Comparison of ENCODE assay signal across 12 cellular contexts in the genomic region with DNA sequence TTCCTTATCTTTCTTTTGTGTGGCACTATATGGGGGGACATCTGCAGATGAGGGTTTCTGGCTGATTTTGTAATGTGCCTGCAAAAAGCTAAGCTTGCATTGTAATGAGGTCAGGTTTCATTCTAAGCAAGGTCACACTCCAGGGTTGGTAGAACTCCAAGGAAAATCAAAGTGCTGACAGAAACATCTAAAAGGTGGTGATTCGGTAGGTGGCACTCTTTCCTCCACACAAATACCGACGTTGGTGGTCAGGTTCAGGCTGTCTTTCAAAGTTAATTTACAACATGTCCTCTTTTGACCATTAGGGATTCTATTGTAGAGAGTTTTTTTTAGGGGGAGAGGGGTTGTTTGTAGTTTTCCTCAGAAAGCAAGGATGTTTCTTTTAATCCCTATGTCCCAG.
DNase-seq lines count a peak whose midpoint lies in the region; ATAC-seq, FAIRE-seq and TF ChIP-seq lines count a peak whose summit lies in the region.
"Had no signal": no experiment of that assay in that cellular context is flagged by ENCODE, and none has a peak within 500 bp of the region (broad histone marks: within the 10 kb centered on the region; RNA-seq: fewer than 3 reads in every experiment).

No MANE protein-coding gene starts in this region.

- TF ChIP-seq CTCF in kidney (IDR thresholded peaks at IDR 0.05; ENCODE audit: borderline replicate concordance, extremely low read depth, insufficient read depth) (peak; percentile 16), type B pancreatic cell (conservative IDR thresholded peaks at IDR 0.05) (peak; percentile 40)

- H3K4me3 ChIP-seq in kidney (ENCODE audit: low read length in 2 of 2): no peak overlapping the region

- H3K27me3 Mint-ChIP-seq in type B pancreatic cell: no peaks in the 10 kb centered on the region

- intact Hi-C loops in kidney (cut with DNase I): no loop called here

- peaks cover 9% of the 10 kb centered on the region for H3K4me1 Mint-ChIP-seq in type B pancreatic cell (ENCODE audit: unreplicated experiment)

- peak; percentile 78 for FAIRE-seq in kidney (lab: Jason Lieb, UNC)

- no peak overlapping the region for H3K27ac Mint-ChIP-seq in type B pancreatic cell

- ATAC-seq in GM18867 (IDR thresholded peaks at IDR 0.05; ENCODE audit: unreplicated experiment): no peak

- H3K27ac ChIP-seq in kidney (ENCODE audit: low read depth in 2 of 2, low read length in 2 of 2): peak overlapping the region; percentile 8 to 28

- H3K36me3 ChIP-seq in kidney (ENCODE audit: control insufficient read depth in 1 of 2, insufficient read depth in 2 of 2, low read length in 2 of 2): no peaks in the 10 kb centered on the region

- no peaks in the 10 kb centered on the region for H3K9me3 Mint-ChIP-seq in type B pancreatic cell

- H3K9me3 ChIP-seq in kidney (ENCODE audit: control insufficient read depth in 1 of 2, low read length in 2 of 2): no peaks in the 10 kb centered on the region

- H3K4me1 ChIP-seq in kidney (ENCODE audit: control insufficient read depth in 1 of 2, insufficient read depth in 1 of 2, low read depth in 1 of 2, low read length in 2 of 2): peaks cover 0 to 3% of the 10 kb centered on the region in 2 donors

- H3K36me3 Mint-ChIP-seq in type B pancreatic cell: no peaks in the 10 kb centered on the region

- no peak overlapping the region for H3K4me3 Mint-ChIP-seq in type B pancreatic cell

- DNase-seq in SIG-M5 treated with dmso at 0.1 percent for 504 hours (lab: John Stamatoyannopoulos, UW; ENCODE audit: unreplicated experiment) (peak; percentile 0), SIG-M5 (lab: John Stamatoyannopoulos, UW) (no peak), astrocyte of the hippocampus (ENCODE audit: low read depth, low spot score) (peak; percentile 55), kidney (no peak), type B pancreatic cell (ENCODE audit: extremely low spot score, unreplicated experiment) (no peak), NCI-H345 (lab: John Stamatoyannopoulos, UW) (no peak)
- no peak for DNase-seq in activated naive CD4-positive, alpha-beta T cell treated with Interleukin-2 at 50 U/mL for 16 hours
- DNase-seq: GF-D8; NCI-H2081; stimulated activated CD4-positive, alpha-beta T cell treated with anti-CD3 and anti-CD28 coated beads, Interleukin-12 subunit alpha, Interleukin-12 subunit beta, amount 100 ng/mL, for 4 hours; T-helper 1 cell had no signal

- H3K9ac ChIP-seq in kidney (ENCODE audit: low read length in 2 of 2): no peak overlapping the region

Comparison
In these comparisons a context has a peak if more than half of its experiments do, and no peak if none do; other contexts are left out.
1. DNase-seq: peak in SIG-M5 treated with dmso at 0.1 percent for 504 hours (single experiment) and astrocyte of the hippocampus (single experiment); none in SIG-M5 (single experiment), kidney (single experiment), type B pancreatic cell (single experiment), NCI-H345 (single experiment) and activated naive CD4-positive, alpha-beta T cell treated with Interleukin-2 at 50 U/mL for 16 hours (single experiment).